Comparison of ENCODE assay signal across 17 cellular contexts in genomic region chr2:181581534-181581933, GRCh38.
DNase-seq lines count a peak whose midpoint lies in the region; ATAC-seq, FAIRE-seq and TF ChIP-seq lines count a peak whose summit lies in the region.
"Had no signal": no experiment of that assay in that cellular context is flagged by ENCODE, and none has a peak within 500 bp of the region (broad histone marks: within the 10 kb centered on the region; RNA-seq: fewer than 3 reads in every experiment).

No MANE protein-coding gene starts in this region.

- H3K27ac Mint-ChIP-seq in WTC11, result no peak overlapping the region
- H3K27ac Mint-ChIP-seq: activated T-helper 17 cell treated with anti-CD3 and anti-CD28 coated beads, Interleukin-2, amount 50 U/mL, for 72 hours; CD4-positive, alpha-beta memory T cell had no signal

- no peak overlapping the region for H3K4me2 ChIP-seq in mesendoderm (ENCODE audit: low read length)

- H3K79me1 ChIP-seq in mesendoderm (ENCODE audit: low read length), result no peaks in the 10 kb centered on the region

- H4K8ac ChIP-seq in mesendoderm (ENCODE audit: low read depth, low read length), result no peak overlapping the region

- H3K9me3 Mint-ChIP-seq in WTC11, result no peaks in the 10 kb centered on the region
- H3K9me3 Mint-ChIP-seq: activated T-helper 17 cell treated with anti-CD3 and anti-CD28 coated beads, Interleukin-2, amount 50 U/mL, for 72 hours; CD4-positive, alpha-beta memory T cell had no signal

- no peak for TF ChIP-seq POLR2A in H54 (IDR thresholded peaks at IDR 0.05; ENCODE audit: low read depth, low read length)

- WGBS in mesendoderm (ENCODE audit: extremely low coverage, insufficient coverage, low lambda C conversion rate), result no CpG with 5 or more reads among the region's 2 CpGs

- ATAC-seq in WTC11, result peak; percentile 83
- ATAC-seq: activated T-helper 17 cell treated with anti-CD3 and anti-CD28 coated beads, Interleukin-2, amount 50 U/mL, for 72 hours had no signal

- POLR2A ChIA-PET in WTC11 (lab: Charles Lee), result no interaction called here
- POLR2A ChIA-PET in HEK293T (lab: Yijun Ruan, JAX), result no interaction called here

- H3K56ac ChIP-seq in mesendoderm (ENCODE audit: low read length), result no peak overlapping the region

- H4K5ac ChIP-seq in mesendoderm (ENCODE audit: low read length), result no peak overlapping the region

- H3K36me3 Mint-ChIP-seq in WTC11, result no peaks in the 10 kb centered on the region
- H3K36me3 Mint-ChIP-seq: CD4-positive, alpha-beta memory T cell had no signal

- no peak overlapping the region for H3K4ac ChIP-seq in mesendoderm (ENCODE audit: low read depth, low read length)

- no peak overlapping the region for H3K4me3 Mint-ChIP-seq in WTC11
- H3K4me3 Mint-ChIP-seq: activated T-helper 17 cell treated with anti-CD3 and anti-CD28 coated beads, Interleukin-2, amount 50 U/mL, for 72 hours; CD4-positive, alpha-beta memory T cell had no signal

- H3K27ac ChIP-seq in mesendoderm (ENCODE audit: low read depth, low read length), result no peak overlapping the region
- H3K27ac ChIP-seq: dorsolateral prefrontal cortex, neutrophil, skin epidermis had no signal

- H3K18ac ChIP-seq in mesendoderm (ENCODE audit: low read length), result no peak overlapping the region

- no peak overlapping the region for H2BK120ac ChIP-seq in mesendoderm (ENCODE audit: low read depth, low read length)

- no peak overlapping the region for H3K9ac ChIP-seq in mesendoderm (ENCODE audit: low read length)

- CTCF ChIA-PET in WTC11 (lab: Charles Lee) (no interaction called here), HEK293T (lab: Yijun Ruan, JAX) (interaction anchor here (0.6 kb wide), 1 partner anchor 94 kb away, joined by 6 read pairs; no protein-coding TSS in a partner anchor)

- DNase-seq in DMS 273 (lab: John Stamatoyannopoulos, UW; ENCODE audit: unreplicated experiment) (peak; percentile 40), DMS 273 treated with DMSO at 0.1 percent for 48 hours (lab: John Stamatoyannopoulos, UW) (no peak), HT-29 (ENCODE audit: low spot score) (peak; percentile 45), WTC11 (ENCODE audit: low spot score) (peak; percentile 27), mesendoderm (peak; percentile 41), H54 (ENCODE audit: insufficient read length, low spot score) (no peak), epidermal melanocyte (ENCODE audit: insufficient read length, low spot score) (no peak), HEK293T (ENCODE audit: extremely low spot score) (no peak)
- DNase-seq: 8988T; activated CD4-positive, alpha-beta T cell treated with anti-CD3 and anti-CD28 coated beads, Interleukin-2, amount 50 U/mL, for 48 hours; CD4-positive, alpha-beta memory T cell; dorsolateral prefrontal cortex; NCI-H1436 treated with DMSO at 0.1 percent for 48 hours; Right ventricle myocardium superior had no signal

- H3K4me1 Mint-ChIP-seq in WTC11, result peaks cover 10% of the 10 kb centered on the region

- no peak overlapping the region for H2AK5ac ChIP-seq in mesendoderm (ENCODE audit: low read length)

- H3K23ac ChIP-seq in mesendoderm (ENCODE audit: low read length), result no peak overlapping the region

- H3K4me3 ChIP-seq in mesendoderm (ENCODE audit: low read length), result no peak overlapping the region
- H3K4me3 ChIP-seq: dorsolateral prefrontal cortex, skin epidermis had no signal

- no peaks in the 10 kb centered on the region for H3K27me3 ChIP-seq in mesendoderm (ENCODE audit: insufficient read depth, low read length, poor library complexity)

- H3K27me3 Mint-ChIP-seq in WTC11 (ENCODE audit: low read depth), result no peaks in the 10 kb centered on the region

- no peak overlapping the region for H2BK15ac ChIP-seq in mesendoderm (replicated peaks; ENCODE audit: low read depth)

- no peaks in the 10 kb centered on the region for H3K4me1 ChIP-seq in mesendoderm (ENCODE audit: control insufficient read depth, low read depth, low read length)

- H3K79me2 ChIP-seq in mesendoderm (ENCODE audit: control insufficient read depth, insufficient read depth, low read length), result no peaks in the 10 kb centered on the region

- H3K36me3 ChIP-seq in mesendoderm (ENCODE audit: control insufficient read depth, insufficient read depth, low read length), result no peaks in the 10 kb centered on the region
- H3K36me3 ChIP-seq: neutrophil had no signal

- no peak for FAIRE-seq in H54 (lab: Jason Lieb, UNC)

- no peak for TF ChIP-seq CTCF in WTC11 (IDR thresholded peaks at IDR 0.05)

- H2BK5ac ChIP-seq in mesendoderm (ENCODE audit: low read length), result no peak overlapping the region

TF ChIP-seq in WTC11, 78 proteins besides CTCF, POLR2A, EP300 and RAD21 (continues in another document):
- TF ChIP-seq USF2 (CRISPR knock-in tag; IDR thresholded peaks at IDR 0.05), result no peak
- no peak for TF ChIP-seq ZNF232 (CRISPR knock-in tag; IDR thresholded peaks at IDR 0.05)
- TF ChIP-seq USF1 (CRISPR knock-in tag; IDR thresholded peaks at IDR 0.05), result no peak
- no peak for TF ChIP-seq KAT7 (CRISPR knock-in tag; IDR thresholded peaks at IDR 0.05; ENCODE audit: borderline replicate concordance)
- TF ChIP-seq JUN (CRISPR knock-in tag; IDR thresholded peaks at IDR 0.05), result no peak
- no peak for TF ChIP-seq CBFB (CRISPR knock-in tag; IDR thresholded peaks at IDR 0.05; ENCODE audit: low read depth)
- TF ChIP-seq FOXP4 (CRISPR knock-in tag; IDR thresholded peaks at IDR 0.05), result no peak

TF ChIP-seq in HEK293T, 16 proteins besides CTCF, POLR2A, EP300 and RAD21:
- TF ChIP-seq ARNT (IDR thresholded peaks at IDR 0.05), result no peak
- TF ChIP-seq HDGF (IDR thresholded peaks at IDR 0.05; ENCODE audit: borderline replicate concordance), result no peak
- no peak for TF ChIP-seq LEF1 (IDR thresholded peaks at IDR 0.05; ENCODE audit: borderline replicate concordance)
- TF ChIP-seq L3MBTL2 (conservative IDR thresholded peaks at IDR 0.05), result no peak
- no peak for TF ChIP-seq NFRKB (IDR thresholded peaks at IDR 0.05)
- TF ChIP-seq CTBP1 (IDR thresholded peaks at IDR 0.05; ENCODE audit: borderline replicate concordance), result no peak
- no peak for TF ChIP-seq ELF4 (IDR thresholded peaks at IDR 0.05)
- TF ChIP-seq FOXK2 (IDR thresholded peaks at IDR 0.05), result no peak
- no peak for TF ChIP-seq PKNOX1 (IDR thresholded peaks at IDR 0.05)
- no peak for TF ChIP-seq BHLHE40 (IDR thresholded peaks at IDR 0.05; ENCODE audit: borderline replicate concordance)

Comparison
In these comparisons a context has a peak if more than half of its experiments do, and no peak if none do; other contexts are left out.
1. DNase-seq: peak in DMS 273 (single experiment), HT-29 (single experiment), WTC11 (single experiment) and mesendoderm (single experiment); none in DMS 273 treated with DMSO at 0.1 percent for 48 hours (single experiment), H54 (single experiment), epidermal melanocyte (single experiment) and HEK293T (single experiment).